In the genomic region with DNA sequence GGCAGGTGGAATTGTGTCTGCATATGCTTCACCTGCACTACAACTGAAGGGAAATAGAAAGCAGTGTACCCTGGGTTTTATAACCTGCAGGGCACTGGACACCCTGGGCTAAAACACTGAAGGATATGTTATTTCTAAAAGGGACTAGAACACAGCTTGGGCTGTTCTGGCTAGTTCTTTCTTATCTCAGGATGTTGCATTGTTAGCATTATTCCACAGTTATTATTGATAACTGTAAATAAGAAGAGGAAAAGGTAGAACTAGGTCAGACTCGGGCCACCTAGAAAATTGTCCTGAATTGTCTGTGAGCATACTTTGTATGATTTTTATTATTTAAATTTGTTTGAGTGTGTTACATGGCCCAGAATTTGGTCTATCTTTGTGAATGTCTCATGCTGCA, we compare ENCODE assay signal across 38 cellular contexts.
"Had no signal": no experiment of that assay in that cellular context is flagged by ENCODE, and none has a peak within 500 bp of the region (broad histone marks: within the 10 kb centered on the region; RNA-seq: fewer than 3 reads in every experiment).

No MANE protein-coding gene starts in this region.

- H3K4me1 ChIP-seq: ascending aorta had no signal

- ATAC-seq: activated CD8-positive, alpha-beta T cell treated with anti-CD3 and anti-CD28 coated beads for 36 hours; activated naive CD8-positive, alpha-beta T cell treated with anti-CD3 and anti-CD28 coated beads, Interleukin-2, amount 50 U/mL, for 24 hours; activated T-cell treated with anti-CD3 and anti-CD28 coated beads, Interleukin-2, amount 50 U/mL, for 4 hours; activated T-cell treated with anti-CD3 and anti-CD28 coated beads, Interleukin-2, amount 50 U/mL, for 72 hours; activated T-helper 17 cell treated with anti-CD3 and anti-CD28 coated beads, Interleukin-2, amount 50 U/mL, for 72 hours had no signal

- H3K9me3 ChIP-seq: ascending aorta had no signal

- DNase-seq: activated B cell treated with CpG ODN at 0.5 μM for 24 hours; activated CD4-positive, alpha-beta memory T cell treated with anti-CD3 and anti-CD28 coated beads for 36 hours; activated CD4-positive, alpha-beta T cell treated with anti-CD3 and anti-CD28 coated beads for 4 hours; activated CD4-positive, alpha-beta T cell treated with anti-CD3 and anti-CD28 coated beads, Interleukin-2, amount 10 ng/mL, durations not matched to agents 24 days and 14 days; activated CD4-positive, alpha-beta T cell treated with anti-CD3 and anti-CD28 coated beads, Interleukin-2, amount 50 U/mL, for 1 hour; activated CD4-positive, alpha-beta T cell treated with anti-CD3 and anti-CD28 coated beads, Interleukin-2, amount 50 U/mL, for 4 hours; activated CD4-positive, CD25-positive, alpha-beta regulatory T cell treated with anti-CD3 and anti-CD28 coated beads, Interleukin-2, amount 50 U/mL, for 72 hours; activated CD8-positive, alpha-beta memory T cell treated with anti-CD3 and anti-CD28 coated beads, Interleukin-2, amount 50 U/mL, for 4 hours; activated CD8-positive, alpha-beta T cell treated with anti-CD3 and anti-CD28 coated beads for 36 hours; activated effector memory CD4-positive, alpha-beta T cell treated with anti-CD3 and anti-CD28 coated beads, Interleukin-2, amount 50 U/mL, for 16 hours; activated gamma-delta T cell treated with Interleukin-2 at 50 U/mL for 16 hours; activated naive CD4-positive, alpha-beta T cell; activated naive CD4-positive, alpha-beta T cell treated with anti-CD3 and anti-CD28 coated beads for 36 hours; activated naive CD8-positive, alpha-beta T cell treated with anti-CD3 and anti-CD28 coated beads, Interleukin-2, amount 10 ng/mL, durations not matched to agents 7 days and 5 days; activated naive CD8-positive, alpha-beta T cell treated with anti-CD3 and anti-CD28 coated beads, Interleukin-2, amount 50 U/mL, for 24 hours; activated T-cell treated with anti-CD3 and anti-CD28 coated beads for 4 hours; activated T-cell treated with anti-CD3 and anti-CD28 coated beads, Interleukin-2, amount 50 U/mL, for 1 hour; activated T-cell treated with anti-CD3 and anti-CD28 coated beads, Interleukin-2, amount 50 U/mL, for 4 hours; activated T-cell treated with anti-CD3 and anti-CD28 coated beads, Interleukin-2, amount 50 U/mL, for 72 hours; amygdala; anterior cingulate cortex; caudate nucleus; cerebellar nuclear complex; T-helper 2 cell; T-helper 9 cell had no signal

- H3K36me3 Mint-ChIP-seq: activated CD4-positive, alpha-beta memory T cell treated with anti-CD3 and anti-CD28 coated beads for 36 hours; activated naive CD4-positive, alpha-beta T cell treated with anti-CD3 and anti-CD28 coated beads, Interleukin-2, amount 50 U/mL, for 24 hours; activated naive CD8-positive, alpha-beta T cell; activated naive CD8-positive, alpha-beta T cell treated with anti-CD3 and anti-CD28 coated beads, Interleukin-2, amount 10 ng/mL, durations not matched to agents 7 days and 5 days; brain had no signal

- H3K27me3 ChIP-seq: ascending aorta, cardiac muscle cell had no signal

- H3K27ac Mint-ChIP-seq: activated B cell treated with CpG ODN at 0.5 μM for 24 hours; activated CD4-positive, alpha-beta memory T cell treated with anti-CD3 and anti-CD28 coated beads for 36 hours; activated CD4-positive, alpha-beta T cell treated with anti-CD3 and anti-CD28 coated beads, Interleukin-2, amount 10 ng/mL, durations not matched to agents 24 days and 14 days; activated CD8-positive, alpha-beta T cell treated with anti-CD3 and anti-CD28 coated beads for 36 hours; activated naive CD4-positive, alpha-beta T cell treated with anti-CD3 and anti-CD28 coated beads for 36 hours; activated naive CD4-positive, alpha-beta T cell treated with anti-CD3 and anti-CD28 coated beads, Interleukin-2, amount 50 U/mL, for 24 hours; activated naive CD8-positive, alpha-beta T cell; activated naive CD8-positive, alpha-beta T cell treated with anti-CD3 and anti-CD28 coated beads, Interleukin-2, amount 10 ng/mL, durations not matched to agents 7 days and 5 days; activated naive CD8-positive, alpha-beta T cell treated with anti-CD3 and anti-CD28 coated beads, Interleukin-2, amount 50 U/mL, for 24 hours; activated T-cell treated with anti-CD3 and anti-CD28 coated beads, Interleukin-2, amount 50 U/mL, for 72 hours; activated T-helper 1 cell treated with anti-CD3 and anti-CD28 coated beads, Interleukin-12 subunit alpha, Interleukin-12 subunit beta, Interleukin-2, Interleukin-4 antibody, amounts not matched to agents 30 ng/mL and 10 ng/mL and 1 ng/mL, durations not matched to agents 14 hours and 24 hours and 36 hours; activated T-helper 17 cell treated with anti-CD3 and anti-CD28 coated beads, Interleukin-2, amount 50 U/mL, for 72 hours; brain; T-helper 1 cell treated with Interleukin-12 subunit alpha and Interleukin-12 subunit beta and Interleukin-4 antibody, amounts not matched to agents 30 μg/mL and 1 μg/mL, for 36 hours; T-helper 2 cell treated with Interferon-gamma antibody and Interleukin-4, amounts not matched to agents 5 μg/mL and 100 μg/mL, for 36 hours had no signal

- H3K27ac ChIP-seq: ascending aorta, cardiac muscle cell, VCaP had no signal

- H3K36me3 ChIP-seq: ascending aorta, cardiac muscle cell had no signal

- FAIRE-seq: bronchial epithelial cell, TTC549 had no signal

- H3K4me3 Mint-ChIP-seq: activated B cell treated with CpG ODN at 0.5 μM for 24 hours; activated CD4-positive, alpha-beta memory T cell treated with anti-CD3 and anti-CD28 coated beads for 36 hours; activated CD4-positive, alpha-beta T cell treated with anti-CD3 and anti-CD28 coated beads, Interleukin-2, amount 10 ng/mL, durations not matched to agents 24 days and 14 days; activated CD8-positive, alpha-beta T cell treated with anti-CD3 and anti-CD28 coated beads for 36 hours; activated naive CD4-positive, alpha-beta T cell treated with anti-CD3 and anti-CD28 coated beads for 36 hours; activated naive CD4-positive, alpha-beta T cell treated with anti-CD3 and anti-CD28 coated beads, Interleukin-2, amount 50 U/mL, for 24 hours; activated naive CD8-positive, alpha-beta T cell; activated naive CD8-positive, alpha-beta T cell treated with anti-CD3 and anti-CD28 coated beads, Interleukin-2, amount 10 ng/mL, durations not matched to agents 7 days and 5 days; activated naive CD8-positive, alpha-beta T cell treated with anti-CD3 and anti-CD28 coated beads, Interleukin-2, amount 50 U/mL, for 24 hours; activated T-cell treated with anti-CD3 and anti-CD28 coated beads, Interleukin-2, amount 50 U/mL, for 4 hours; activated T-cell treated with anti-CD3 and anti-CD28 coated beads, Interleukin-2, amount 50 U/mL, for 72 hours; activated T-helper 1 cell treated with anti-CD3 and anti-CD28 coated beads, Interleukin-12 subunit alpha, Interleukin-12 subunit beta, Interleukin-2, Interleukin-4 antibody, amounts not matched to agents 30 ng/mL and 10 ng/mL and 1 ng/mL, durations not matched to agents 14 hours and 24 hours and 36 hours; activated T-helper 17 cell treated with anti-CD3 and anti-CD28 coated beads, Interleukin-2, amount 50 U/mL, for 72 hours; brain; central memory CD8-positive, alpha-beta T cell; T-helper 1 cell treated with Interleukin-12 subunit alpha and Interleukin-12 subunit beta and Interleukin-4 antibody, amounts not matched to agents 30 μg/mL and 1 μg/mL, for 36 hours; T-helper 2 cell treated with Interferon-gamma antibody and Interleukin-4, amounts not matched to agents 5 μg/mL and 100 μg/mL, for 36 hours had no signal

- H3K27me3 Mint-ChIP-seq: activated B cell treated with CpG ODN at 0.5 μM for 24 hours; activated CD4-positive, alpha-beta memory T cell treated with anti-CD3 and anti-CD28 coated beads for 36 hours; activated CD4-positive, alpha-beta T cell treated with anti-CD3 and anti-CD28 coated beads, Interleukin-2, amount 10 ng/mL, durations not matched to agents 24 days and 14 days; activated CD8-positive, alpha-beta T cell treated with anti-CD3 and anti-CD28 coated beads for 36 hours; activated naive CD4-positive, alpha-beta T cell treated with anti-CD3 and anti-CD28 coated beads, Interleukin-2, amount 50 U/mL, for 24 hours; activated naive CD8-positive, alpha-beta T cell; activated naive CD8-positive, alpha-beta T cell treated with anti-CD3 and anti-CD28 coated beads, Interleukin-2, amount 10 ng/mL, durations not matched to agents 7 days and 5 days; activated naive CD8-positive, alpha-beta T cell treated with anti-CD3 and anti-CD28 coated beads, Interleukin-2, amount 50 U/mL, for 24 hours; activated T-helper 17 cell treated with anti-CD3 and anti-CD28 coated beads, Interleukin-2, amount 50 U/mL, for 72 hours; brain; central memory CD8-positive, alpha-beta T cell had no signal

- H3K9me3 Mint-ChIP-seq: activated B cell treated with CpG ODN at 0.5 μM for 24 hours had no signal

- H3K4me1 Mint-ChIP-seq: activated B cell treated with CpG ODN at 0.5 μM for 24 hours; activated CD4-positive, alpha-beta T cell treated with anti-CD3 and anti-CD28 coated beads, Interleukin-2, amount 10 ng/mL, durations not matched to agents 24 days and 14 days; activated naive CD4-positive, alpha-beta T cell treated with anti-CD3 and anti-CD28 coated beads, Interleukin-2, amount 50 U/mL, for 24 hours; activated naive CD8-positive, alpha-beta T cell treated with anti-CD3 and anti-CD28 coated beads, Interleukin-2, amount 10 ng/mL, durations not matched to agents 7 days and 5 days; activated naive CD8-positive, alpha-beta T cell treated with anti-CD3 and anti-CD28 coated beads, Interleukin-2, amount 50 U/mL, for 24 hours; activated T-helper 17 cell treated with anti-CD3 and anti-CD28 coated beads, Interleukin-2, amount 50 U/mL, for 72 hours; brain; central memory CD8-positive, alpha-beta T cell had no signal

- H3K4me3 ChIP-seq: ascending aorta, cardiac muscle cell had no signal
